ENCODE assay signal across 1 cellular context in genomic region chr11:126601550-126602215, GRCh38.
A peak's percentile ranks its signal among the peaks of the same experiment; 100 is the strongest.
TF ChIP-seq lines count a peak whose summit lies in the region.

No MANE protein-coding gene starts in this region.

TF ChIP-seq in HepG2, 621 proteins besides CTCF, POLR2A, EP300 and RAD21 (continued from another document):
- TF ChIP-seq TIGD3 (CRISPR knock-in tag; IDR thresholded peaks at IDR 0.05; ENCODE audit: borderline replicate concordance) (no peak), ZBTB7A (CRISPR knock-in tag; IDR thresholded peaks at IDR 0.05) (no peak), JUN (CRISPR knock-in tag; IDR thresholded peaks at IDR 0.05) (no peak), HCFC1 (IDR thresholded peaks at IDR 0.05; ENCODE audit: low read depth, low read length) (no peak), TBX2 (CRISPR knock-in tag; IDR thresholded peaks at IDR 0.05; ENCODE audit: borderline replicate concordance) (peak; percentile 28; the same call in 1 of the 2 replicates), FOXJ3 (CRISPR knock-in tag; IDR thresholded peaks at IDR 0.05; ENCODE audit: borderline replicate concordance) (no peak)
